In the genomic region with DNA sequence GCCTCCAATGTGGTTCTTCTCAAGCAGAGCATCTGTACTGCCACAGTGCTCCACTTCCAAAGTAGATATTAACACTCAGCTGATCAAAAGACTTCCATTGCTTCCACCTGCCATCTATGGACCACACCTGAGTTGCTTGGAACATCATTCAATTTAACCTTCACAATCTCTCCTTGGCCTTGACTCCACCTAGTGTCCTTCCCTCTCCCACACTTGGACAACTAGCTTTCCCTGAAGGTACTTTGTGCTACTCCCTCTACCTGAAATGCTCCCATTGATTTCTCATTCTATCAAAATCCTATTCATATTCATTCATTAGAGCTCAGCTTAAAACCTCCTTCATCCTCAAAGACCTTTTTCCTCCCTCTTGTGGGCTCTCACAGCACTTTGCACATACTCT, we compare ENCODE assay signal across 3 cellular contexts.
TF ChIP-seq lines count a peak whose summit lies in the region.

No MANE protein-coding gene starts in this region.

TF ChIP-seq in SK-N-SH, 30 proteins besides CTCF, POLR2A, EP300 and RAD21:
- no peak for TF ChIP-seq USF1 (IDR thresholded peaks at IDR 0.05; ENCODE audit: borderline replicate concordance, low read depth)
- no peak for TF ChIP-seq YY1 (IDR thresholded peaks at IDR 0.05; ENCODE audit: low read depth)
- no peak for TF ChIP-seq TAF1 (IDR thresholded peaks at IDR 0.05; ENCODE audit: borderline replicate concordance, low read depth, low read length)
- TF ChIP-seq SMC3 (IDR thresholded peaks at IDR 0.05; ENCODE audit: low read depth, low read length): no peak
- no peak for TF ChIP-seq MXI1 (IDR thresholded peaks at IDR 0.05; ENCODE audit: low read depth, low read length)
TF ChIP-seq in SK-N-SH: peak in this region for 0.

TF ChIP-seq in SK-N-SH treated with all-trans-retinoic acid at 6 μM for 48 hours, 23 proteins besides CTCF, POLR2A, EP300 and RAD21:
- no peak for TF ChIP-seq CSRNP3 (CRISPR knock-in tag; IDR thresholded peaks at IDR 0.05)
- no peak for TF ChIP-seq GLIS3 (CRISPR knock-in tag; IDR thresholded peaks at IDR 0.05)
- no peak for TF ChIP-seq ZNF70 (CRISPR knock-in tag; IDR thresholded peaks at IDR 0.05)
- no peak for TF ChIP-seq POU6F1 (CRISPR knock-in tag; IDR thresholded peaks at IDR 0.05; ENCODE audit: borderline replicate concordance, low read depth)
- TF ChIP-seq TOX (CRISPR knock-in tag; IDR thresholded peaks at IDR 0.05; ENCODE audit: borderline replicate concordance): no peak
- TF ChIP-seq PPARA (CRISPR knock-in tag; IDR thresholded peaks at IDR 0.05; ENCODE audit: borderline replicate concordance): no peak
- TF ChIP-seq ESRRG (CRISPR knock-in tag; IDR thresholded peaks at IDR 0.05): no peak
- TF ChIP-seq ARNTL (CRISPR knock-in tag; IDR thresholded peaks at IDR 0.05; ENCODE audit: borderline replicate concordance, low read depth): no peak
- no peak for TF ChIP-seq ZNF565 (CRISPR knock-in tag; conservative IDR thresholded peaks at IDR 0.05; ENCODE audit: low read depth)
- TF ChIP-seq TSHZ2 (CRISPR knock-in tag; IDR thresholded peaks at IDR 0.05): no peak
- TF ChIP-seq TCF4 (CRISPR knock-in tag; IDR thresholded peaks at IDR 0.05; ENCODE audit: borderline replicate concordance): no peak

TF ChIP-seq in WTC11, 78 proteins besides CTCF, POLR2A, EP300 and RAD21 (continued from another document):
- TF ChIP-seq ATF2 (CRISPR knock-in tag; IDR thresholded peaks at IDR 0.05; ENCODE audit: borderline replicate concordance, low read depth) (no peak), FOXP4 (CRISPR knock-in tag; IDR thresholded peaks at IDR 0.05) (no peak), MLX (CRISPR knock-in tag; IDR thresholded peaks at IDR 0.05) (no peak), ZNF416 (CRISPR knock-in tag; IDR thresholded peaks at IDR 0.05) (no peak), TCF7 (CRISPR knock-in tag; IDR thresholded peaks at IDR 0.05; ENCODE audit: low read depth) (no peak), CREM (CRISPR knock-in tag; IDR thresholded peaks at IDR 0.05) (no peak), ATF6 (CRISPR knock-in tag; IDR thresholded peaks at IDR 0.05) (no peak), TP53 (CRISPR knock-in tag; IDR thresholded peaks at IDR 0.05) (no peak), ELF4 (CRISPR knock-in tag; IDR thresholded peaks at IDR 0.05; ENCODE audit: low read depth) (no peak), CREB1 (CRISPR knock-in tag; IDR thresholded peaks at IDR 0.05) (no peak)
- TF ChIP-seq, protein P1, sequence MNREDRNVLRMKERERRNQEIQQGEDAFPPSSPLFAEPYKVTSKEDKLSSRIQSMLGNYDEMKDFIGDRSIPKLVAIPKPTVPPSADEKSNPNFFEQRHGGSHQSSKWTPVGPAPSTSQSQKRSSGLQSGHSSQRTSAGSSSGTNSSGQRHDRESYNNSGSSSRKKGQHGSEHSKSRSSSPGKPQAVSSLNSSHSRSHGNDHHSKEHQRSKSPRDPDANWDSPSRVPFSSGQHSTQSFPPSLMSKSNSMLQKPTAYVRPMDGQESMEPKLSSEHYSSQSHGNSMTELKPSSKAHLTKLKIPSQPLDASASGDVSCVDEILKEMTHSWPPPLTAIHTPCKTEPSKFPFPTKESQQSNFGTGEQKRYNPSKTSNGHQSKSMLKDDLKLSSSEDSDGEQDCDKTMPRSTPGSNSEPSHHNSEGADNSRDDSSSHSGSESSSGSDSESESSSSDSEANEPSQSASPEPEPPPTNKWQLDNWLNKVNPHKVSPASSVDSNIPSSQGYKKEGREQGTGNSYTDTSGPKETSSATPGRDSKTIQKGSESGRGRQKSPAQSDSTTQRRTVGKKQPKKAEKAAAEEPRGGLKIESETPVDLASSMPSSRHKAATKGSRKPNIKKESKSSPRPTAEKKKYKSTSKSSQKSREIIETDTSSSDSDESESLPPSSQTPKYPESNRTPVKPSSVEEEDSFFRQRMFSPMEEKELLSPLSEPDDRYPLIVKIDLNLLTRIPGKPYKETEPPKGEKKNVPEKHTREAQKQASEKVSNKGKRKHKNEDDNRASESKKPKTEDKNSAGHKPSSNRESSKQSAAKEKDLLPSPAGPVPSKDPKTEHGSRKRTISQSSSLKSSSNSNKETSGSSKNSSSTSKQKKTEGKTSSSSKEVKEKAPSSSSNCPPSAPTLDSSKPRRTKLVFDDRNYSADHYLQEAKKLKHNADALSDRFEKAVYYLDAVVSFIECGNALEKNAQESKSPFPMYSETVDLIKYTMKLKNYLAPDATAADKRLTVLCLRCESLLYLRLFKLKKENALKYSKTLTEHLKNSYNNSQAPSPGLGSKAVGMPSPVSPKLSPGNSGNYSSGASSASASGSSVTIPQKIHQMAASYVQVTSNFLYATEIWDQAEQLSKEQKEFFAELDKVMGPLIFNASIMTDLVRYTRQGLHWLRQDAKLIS (CRISPR knock-in tag; IDR thresholded peaks at IDR 0.05; ENCODE audit: borderline replicate concordance): no peak
- TF ChIP-seq, protein P2, sequence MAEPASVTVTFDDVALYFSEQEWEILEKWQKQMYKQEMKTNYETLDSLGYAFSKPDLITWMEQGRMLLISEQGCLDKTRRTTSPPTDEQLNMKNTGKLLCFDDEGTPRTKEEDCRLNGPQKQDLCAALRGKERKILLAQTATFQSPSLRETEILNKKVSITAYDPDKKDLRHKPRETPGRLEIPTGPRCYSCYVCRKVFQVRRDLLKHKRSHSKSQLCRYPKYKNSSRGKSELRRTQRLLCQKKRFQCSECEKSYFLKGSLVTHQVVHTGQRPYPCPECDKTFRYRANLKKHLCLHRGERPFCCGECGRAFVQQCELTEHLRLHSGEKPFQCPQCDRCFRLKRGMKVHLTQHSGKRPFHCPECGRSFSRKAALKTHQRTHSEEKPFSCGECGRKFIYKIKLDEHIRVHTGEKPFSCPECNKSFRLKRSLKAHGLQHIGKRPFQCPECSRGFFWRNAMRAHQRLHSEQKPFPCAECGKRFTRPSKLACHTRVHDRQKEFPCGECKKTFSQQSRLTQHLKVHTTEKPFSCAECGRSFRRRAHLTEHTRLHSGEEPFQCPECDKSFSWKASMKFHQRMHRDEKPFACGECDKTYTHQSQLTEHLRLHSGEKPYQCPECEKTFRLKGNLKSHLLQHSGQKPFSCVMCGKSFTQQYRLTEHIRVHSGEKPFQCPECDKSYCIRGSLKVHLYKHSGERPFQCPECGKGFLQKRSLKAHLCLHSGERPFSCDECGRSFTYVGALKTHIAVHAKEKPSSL (CRISPR knock-in tag; conservative IDR thresholded peaks at IDR 0.05): no peak
- TF ChIP-seq, protein P3, sequence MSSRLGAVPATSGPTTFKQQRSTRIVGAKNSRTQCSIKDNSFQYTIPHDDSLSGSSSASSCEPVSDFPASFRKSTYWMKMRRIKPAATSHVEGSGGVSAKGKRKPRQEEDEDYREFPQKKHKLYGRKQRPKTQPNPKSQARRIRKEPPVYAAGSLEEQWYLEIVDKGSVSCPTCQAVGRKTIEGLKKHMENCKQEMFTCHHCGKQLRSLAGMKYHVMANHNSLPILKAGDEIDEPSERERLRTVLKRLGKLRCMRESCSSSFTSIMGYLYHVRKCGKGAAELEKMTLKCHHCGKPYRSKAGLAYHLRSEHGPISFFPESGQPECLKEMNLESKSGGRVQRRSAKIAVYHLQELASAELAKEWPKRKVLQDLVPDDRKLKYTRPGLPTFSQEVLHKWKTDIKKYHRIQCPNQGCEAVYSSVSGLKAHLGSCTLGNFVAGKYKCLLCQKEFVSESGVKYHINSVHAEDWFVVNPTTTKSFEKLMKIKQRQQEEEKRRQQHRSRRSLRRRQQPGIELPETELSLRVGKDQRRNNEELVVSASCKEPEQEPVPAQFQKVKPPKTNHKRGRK (CRISPR knock-in tag; IDR thresholded peaks at IDR 0.05; ENCODE audit: borderline replicate concordance): no peak
